ENCODE assay signal across 8 cellular contexts in genomic region chr14:103104654-103105511, GRCh38. TPM values are rescaled to one million over a fixed set of nuclear protein-coding genes. Genes with fewer than 3 reads are reported as not detected.
DNase-seq lines count a peak whose midpoint lies in the region; ATAC-seq, FAIRE-seq and TF ChIP-seq lines count a peak whose summit lies in the region.

No MANE protein-coding gene starts in this region.

- peak overlapping the region; percentile 84 for H2AFZ ChIP-seq in PC-3 (ENCODE audit: low read length)

- in situ Hi-C loops in G401 (cut with HindIII; ENCODE audit: low sequenced_read_pairs): no loop called here

- H3K36me3 ChIP-seq in PC-3 (ENCODE audit: low read depth, low read length): no peaks in the 10 kb centered on the region
- H3K36me3 ChIP-seq in gastroesophageal sphincter: no peaks in the 10 kb centered on the region
- no peaks in the 10 kb centered on the region for H3K36me3 ChIP-seq in pancreas

- POLR2A ChIA-PET in PC-3 (lab: Charles Lee; ENCODE audit: unreplicated experiment): interaction anchor here (0.6 kb wide), 1 partner anchor 113 kb away, joined by 9 read pairs; no protein-coding TSS in a partner anchor

- no peak overlapping the region for H3K9ac ChIP-seq in PC-3 (ENCODE audit: low read length)

- no peak for TF ChIP-seq POLR2A in gastroesophageal sphincter (IDR thresholded peaks at IDR 0.05)

- no peaks in the 10 kb centered on the region for H3F3A ChIP-seq in PC-3 (ENCODE audit: low read length, unreplicated experiment)

- no peaks in the 10 kb centered on the region for H3K9me2 ChIP-seq in PC-3 (replicated peaks; ENCODE audit: low read length)

- H3K27me3 ChIP-seq in PC-3 (ENCODE audit: low read length): peaks cover 7% of the 10 kb centered on the region; the same call in 1 of the 2 replicates
- H3K27me3 ChIP-seq in gastroesophageal sphincter: peaks cover 86% of the 10 kb centered on the region
- H3K27me3 ChIP-seq in pancreas: no peaks in the 10 kb centered on the region

- 15 to 30% methylated on average over 7 of the region's 61 CpGs for WGBS in gastroesophageal sphincter (ENCODE audit: low coverage in 1 of 2), 2 donors
- 8 to 10% methylated on average over 43 to 61 of the region's 61 CpGs for WGBS in pancreas, 2 donors

- H4K20me1 ChIP-seq in PC-3 (ENCODE audit: low read length): no peaks in the 10 kb centered on the region

- H3K27ac ChIP-seq in PC-3 (ENCODE audit: low read length) (no peak overlapping the region), gastroesophageal sphincter (no peak overlapping the region), pancreas (no peak overlapping the region)

- no TSS peak for BruUV-seq in PC-3 (replicated peaks; lab: Mats Ljungman, UMichigan)

- H3K4me2 ChIP-seq in PC-3 (ENCODE audit: low read length): peak overlapping the region; percentile 83

- peaks cover 19% of the 10 kb centered on the region for H3K4me1 ChIP-seq in PC-3 (ENCODE audit: insufficient read depth, low read length)
- peaks cover 0 to 42% (median 33%) of the 10 kb centered on the region in 3 donors for H3K4me1 ChIP-seq in gastroesophageal sphincter
- peaks cover under 1 to 5% (median 4%) of the 10 kb centered on the region in 3 donors for H3K4me1 ChIP-seq in pancreas

- CTCF ChIA-PET in PC-3 (lab: Charles Lee): interaction anchor here (0.6 to 1.8 kb wide), 16 partner anchors 19 to 196 kb away, joined by 3 to 15 read pairs (median 6); partner anchors contain the start of gene TNFAIP2

- ATAC-seq in HG03354 (IDR thresholded peaks at IDR 0.05; ENCODE audit: poor library complexity, severe bottlenecking, unreplicated experiment): peak; percentile 64
- peak; percentile 75 for ATAC-seq in PC-3
- ATAC-seq in gastroesophageal sphincter: peak; percentile 61
- peak; percentile 84 to 90 (median 88) for ATAC-seq in pancreas
- no peak for ATAC-seq in GM19452 (IDR thresholded peaks at IDR 0.05; ENCODE audit: unreplicated experiment)

- no peak for TF ChIP-seq EP300 in gastroesophageal sphincter (IDR thresholded peaks at IDR 0.05)

- DNase-seq in G401 (ENCODE audit: low spot score) (peak; percentile 54), PC-3 (peak; percentile 82), pancreas (peak; percentile 68 to 96 (median 84)), urothelium cell line (ENCODE audit: low spot score) (peak; percentile 64)
- peak; percentile 65 for DNase-seq in activated T-helper 9 cell treated with anti-CD3 and anti-CD28 coated beads, Interleukin-2, amount 50 U/mL, for 16 hours (ENCODE audit: low read depth)

- H3K9me3 ChIP-seq in PC-3 (ENCODE audit: low read length): no peaks in the 10 kb centered on the region
- H3K9me3 ChIP-seq in gastroesophageal sphincter: no peaks in the 10 kb centered on the region
- no peaks in the 10 kb centered on the region for H3K9me3 ChIP-seq in pancreas

- intact Hi-C loops in PC-3 (cut with micrococcal nuclease): loop anchor here (1.0 to 5.0 kb wide), 3 partner anchors 37 to 187 kb away; no protein-coding TSS in a partner anchor
- intact Hi-C loops in pancreas (cut with DNase I): loop anchor here in 2 of 3 donors (10.0 kb wide), 2 partner anchors 80 to 190 kb away; no protein-coding TSS in a partner anchor

- FAIRE-seq in pancreas (lab: Jason Lieb, UNC) (no peak), urothelium cell line (lab: Jason Lieb, UNC) (peak; percentile 59)

- no peaks in the 10 kb centered on the region for H3K79me2 ChIP-seq in PC-3 (ENCODE audit: low read length)

- H3K4me3 ChIP-seq in PC-3 (ENCODE audit: low read length) (peak overlapping the region; percentile 63), gastroesophageal sphincter (no peak overlapping the region), pancreas (peak overlapping the region in 1 of 4 donors; percentile 22)

- peak; percentile 97 for TF ChIP-seq CTCF in PC-3 (conservative IDR thresholded peaks at IDR 0.05; ENCODE audit: low read depth, low read length)
- peak in 3 of 4 experiments; percentile 97 to 99 (median 98) for TF ChIP-seq CTCF in gastroesophageal sphincter (IDR thresholded peaks at IDR 0.05)
- TF ChIP-seq CTCF in pancreas (IDR thresholded peaks at IDR 0.05): peak; percentile 90 to 92 (median 92)

RNA-seq across cellular contexts. Expression of gene EXOC3L4, which starts 10.4 kb away (rescaled TPM):
- total RNA-seq in G401 (2014; rRNA removed; shearing (Covaris generic)): 0.86 and 1.6 TPM in 2 replicates
- total RNA-seq in PC-3 (2014; rRNA removed) (1.4 and 2.0 TPM in 2 replicates), gastroesophageal sphincter (1 to 10 TPM in 1 of 4 donors, under 1 TPM in 2, not detected in 1; 0.40 to 3.6 (median 0.45) TPM), pancreas (1 to 10 TPM in 4 of 6 donors, under 1 TPM in 2; 0.63 to 6.2 (median 1.3) TPM)
- 1 to 10 TPM; 5.0 to 8.9 TPM for polyA plus RNA-seq in pancreas

RNA-seq across cellular contexts. Expression of gene TNFAIP2, which starts 18.4 kb away (rescaled TPM):
- 4.5 and 26.1 TPM in 2 replicates for total RNA-seq in G401 (2014; rRNA removed; shearing (Covaris generic))
- total RNA-seq in PC-3 (2014; rRNA removed) (80.7 and 87.3 TPM in 2 replicates), gastroesophageal sphincter (10 to 100 TPM; 51.6 to 61.9 (median 59.1) TPM), pancreas (100 to 1,000 TPM in 1 of 6 donors, 10 to 100 TPM in 3, 1 to 10 TPM in 2; 7.0 to 188 (median 27.7) TPM)
- 100 to 1,000 TPM; 123 to 288 TPM for polyA plus RNA-seq in pancreas

RNA-seq across cellular contexts. Expression of gene LBHD2, which starts 20.9 kb away (rescaled TPM):
- total RNA-seq in G401 (2014; rRNA removed; shearing (Covaris generic)): not detected in 2 replicates
- not detected in 2 replicates for total RNA-seq in PC-3 (2014; rRNA removed)
- not detected for total RNA-seq in gastroesophageal sphincter
- not detected for total RNA-seq in pancreas
- not detected for polyA plus RNA-seq in pancreas

RNA-seq across cellular contexts. Expression of gene CDC42BPB, which starts 47.5 kb away (rescaled TPM):
- total RNA-seq in G401 (2014; rRNA removed; shearing (Covaris generic)): 17.0 and 21.6 TPM in 2 replicates
- total RNA-seq in PC-3 (2014; rRNA removed): 73.0 and 89.2 TPM in 2 replicates
- total RNA-seq in gastroesophageal sphincter: 100 to 1,000 TPM in 1 of 4 donors, 10 to 100 TPM in 3; 86.7 to 151 (median 97.3) TPM
- 10 to 100 TPM; 27.2 to 45.5 (median 31.0) TPM for total RNA-seq in pancreas
- 10 to 100 TPM; 33.5 to 34.5 TPM for polyA plus RNA-seq in pancreas
